ENCODE assay signal across 18 cellular contexts in genomic region chr16:84557504-84557903, GRCh38. TPM values are rescaled to one million over a fixed set of nuclear protein-coding genes. Genes with fewer than 3 reads are reported as not detected.
DNase-seq lines count a peak whose midpoint lies in the region; ATAC-seq and TF ChIP-seq lines count a peak whose summit lies in the region.
"Had no signal": no experiment of that assay in that cellular context is flagged by ENCODE, and none has a peak within 500 bp of the region (broad histone marks: within the 10 kb centered on the region; RNA-seq: fewer than 3 reads in every experiment).

No MANE protein-coding gene starts in this region.

- no peak overlapping the region for H2AK5ac ChIP-seq in H9 (ENCODE audit: insufficient read length, low read length)
- peak overlapping the region; percentile 38 for H2AK5ac ChIP-seq in trophoblast cell (ENCODE audit: low read length)

- H4K12ac ChIP-seq in trophoblast cell (ENCODE audit: low read depth, low read length), result no peak overlapping the region

- no peaks in the 10 kb centered on the region for H3K27me3 Mint-ChIP-seq in H9 (ENCODE audit: low read depth)
- no peaks in the 10 kb centered on the region for H3K27me3 Mint-ChIP-seq in activated T-helper 17 cell treated with anti-CD3 and anti-CD28 coated beads, Interleukin-2, amount 50 U/mL, for 72 hours

- H4K8ac ChIP-seq in H9 (replicated peaks; ENCODE audit: insufficient read length, low read depth, low read length), result no peak overlapping the region
- H4K8ac ChIP-seq in trophoblast cell (ENCODE audit: low read depth, low read length), result peak overlapping the region; percentile 13

- no peaks in the 10 kb centered on the region for H4K20me1 ChIP-seq in H9 (ENCODE audit: control insufficient read depth, insufficient read depth, insufficient read length)

- H3K4ac ChIP-seq in H9 (ENCODE audit: low read depth, low read length) (no peak overlapping the region; the same call in 1 of the 2 replicates), trophoblast cell (ENCODE audit: low read depth, low read length) (no peak overlapping the region)

- peak overlapping the region; percentile 38; the same call in 1 of the 2 replicates for H3K14ac ChIP-seq in H9 (ENCODE audit: insufficient read depth, low read length)
- peak overlapping the region; percentile 19 for H3K14ac ChIP-seq in trophoblast cell (ENCODE audit: low read length)

- H3K9me3 ChIP-seq in H9 (ENCODE audit: control insufficient read depth, low read depth, low read length) (no peaks in the 10 kb centered on the region), trophoblast cell (ENCODE audit: insufficient read depth, low read depth, low read length) (no peaks in the 10 kb centered on the region)

- no peaks in the 10 kb centered on the region; a peak in 1 of 5 replicates for H3K9me3 Mint-ChIP-seq in H9
- H3K9me3 Mint-ChIP-seq in activated T-helper 17 cell treated with anti-CD3 and anti-CD28 coated beads, Interleukin-2, amount 50 U/mL, for 72 hours, result no peaks in the 10 kb centered on the region
- H3K9me3 Mint-ChIP-seq: HFFc6 had no signal

- H3K4me1 Mint-ChIP-seq in H9, result peaks cover 46 to 62% of the 10 kb centered on the region in 2 experiments
- peaks cover 12% of the 10 kb centered on the region for H3K4me1 Mint-ChIP-seq in activated T-helper 17 cell treated with anti-CD3 and anti-CD28 coated beads, Interleukin-2, amount 50 U/mL, for 72 hours

- H2AFZ ChIP-seq in H9 (ENCODE audit: low read length), result no peak overlapping the region
- H2AFZ ChIP-seq in trophoblast cell (ENCODE audit: insufficient read depth, low read length, poor library complexity), result no peak overlapping the region
- H2AFZ ChIP-seq: PC-9 had no signal

- no peak overlapping the region for H3K56ac ChIP-seq in H9 (ENCODE audit: insufficient read length, low read depth, low read length)

- H3K4me3 ChIP-seq in trophoblast cell (ENCODE audit: low read depth, low read length), result no peak overlapping the region
- H3K4me3 ChIP-seq: K562, PC-9 had no signal

- H3K4me1 ChIP-seq in H9 (ENCODE audit: insufficient read depth, low read length) (peaks cover 4% of the 10 kb centered on the region), trophoblast cell (ENCODE audit: control insufficient read depth in 1 of 2, insufficient read depth in 2 of 2, low read length in 2 of 2) (peaks cover 17 to 22% of the 10 kb centered on the region in 2 experiments)

- H3T11ph ChIP-seq in H9 (ENCODE audit: low read length), result no peak overlapping the region

- no peak overlapping the region for H3K4me3 Mint-ChIP-seq in H9
- no peak overlapping the region for H3K4me3 Mint-ChIP-seq in activated T-helper 17 cell treated with anti-CD3 and anti-CD28 coated beads, Interleukin-2, amount 50 U/mL, for 72 hours
- H3K4me3 Mint-ChIP-seq: HFFc6 had no signal

- no peaks in the 10 kb centered on the region for H3K79me1 ChIP-seq in H9 (ENCODE audit: insufficient read depth, low read depth, low read length, poor library complexity, severe bottlenecking)
- H3K79me1 ChIP-seq in trophoblast cell (ENCODE audit: low read length), result peaks cover 12% of the 10 kb centered on the region

- H3K79me2 ChIP-seq in H9 (ENCODE audit: insufficient read depth, low read length), result no peaks in the 10 kb centered on the region
- H3K79me2 ChIP-seq in trophoblast cell (ENCODE audit: control insufficient read depth, insufficient read depth, low read length, poor library complexity), result no peaks in the 10 kb centered on the region

- H2BK5ac ChIP-seq in H9 (ENCODE audit: insufficient read length, low read length) (no peak overlapping the region), trophoblast cell (ENCODE audit: low read depth, low read length, poor library complexity) (peak overlapping the region; percentile 44)

- no peaks in the 10 kb centered on the region for H3K23me2 ChIP-seq in H9 (ENCODE audit: insufficient read length, low read depth, low read length, poor library complexity, severe bottlenecking)

- DNase-seq in DMS 273 (lab: John Stamatoyannopoulos, UW; ENCODE audit: unreplicated experiment), result peak; percentile 65
- no peak for DNase-seq in DMS 273 treated with DMSO at 0.1 percent for 48 hours (lab: John Stamatoyannopoulos, UW)
- DNase-seq in H9, result peak; percentile 55
- no peak for DNase-seq in trophoblast cell
- DNase-seq in mucosa of gallbladder (ENCODE audit: low spot score), result no peak
- no peak for DNase-seq in NCI-H187 (lab: John Stamatoyannopoulos, UW)
- DNase-seq: DMS79; HFFc6; NCI-H1105; NCI-H1930; NCI-H510A treated with DMSO at 0.1 percent for 48 hours; NK-92 treated with Interleukin-12 subunit alpha and Interleukin-12 subunit beta, amount 100 ng/mL, for 24 hours had no signal

- H3K27ac Mint-ChIP-seq in H9, result peak overlapping the region in 2 of 3 experiments; percentile 52 to 79; a peak in 2 of 7 replicates
- H3K27ac Mint-ChIP-seq in activated T-helper 17 cell treated with anti-CD3 and anti-CD28 coated beads, Interleukin-2, amount 50 U/mL, for 72 hours, result peak overlapping the region; percentile 70
- H3K27ac Mint-ChIP-seq: HFFc6 had no signal

- H3K9ac ChIP-seq in H9 (ENCODE audit: extremely low read depth, insufficient read length, low read length) (no peak overlapping the region), trophoblast cell (ENCODE audit: low read length) (no peak overlapping the region)

- ATAC-seq in activated T-helper 17 cell treated with anti-CD3 and anti-CD28 coated beads, Interleukin-2, amount 50 U/mL, for 72 hours (replicated peaks), result no peak
- no peak for ATAC-seq in GM19395 (IDR thresholded peaks at IDR 0.05; ENCODE audit: unreplicated experiment)
- ATAC-seq: K562 had no signal

- no peak overlapping the region for H3K27ac ChIP-seq in H9 (ENCODE audit: insufficient read length, low read depth, low read length)
- peak overlapping the region; percentile 2 for H3K27ac ChIP-seq in trophoblast cell (ENCODE audit: low read depth, low read length)
- H3K27ac ChIP-seq: 22Rv1, C4-2B, PC-9 had no signal

- H4K91ac ChIP-seq in H9 (ENCODE audit: insufficient read length, low read depth, low read length) (no peak overlapping the region), trophoblast cell (ENCODE audit: low read depth, low read length) (peak overlapping the region; percentile 48)

- no peak for TF ChIP-seq CTCF in H9 (conservative IDR thresholded peaks at IDR 0.05)

- no peaks in the 10 kb centered on the region for H3K36me3 Mint-ChIP-seq in H9 (ENCODE audit: insufficient read depth in 1 of 3, low read depth in 3 of 3)
- H3K36me3 Mint-ChIP-seq in activated T-helper 17 cell treated with anti-CD3 and anti-CD28 coated beads, Interleukin-2, amount 50 U/mL, for 72 hours (ENCODE audit: low read depth), result peaks cover 14% of the 10 kb centered on the region

- H2BK12ac ChIP-seq in H9 (ENCODE audit: insufficient read length, low read depth, low read length) (no peak overlapping the region), trophoblast cell (ENCODE audit: low read length) (peak overlapping the region; percentile 52)

- H3K23ac ChIP-seq in H9 (ENCODE audit: insufficient read length, low read depth, low read length) (no peak overlapping the region), trophoblast cell (ENCODE audit: low read length) (no peak overlapping the region)

- H3K4me2 ChIP-seq in H9 (ENCODE audit: insufficient read depth, insufficient read length, low read length) (no peak overlapping the region), trophoblast cell (ENCODE audit: low read length) (no peak overlapping the region)
- H3K4me2 ChIP-seq: PC-9 had no signal

- H3K27me3 ChIP-seq in H9 (ENCODE audit: insufficient read depth, low read length), result no peaks in the 10 kb centered on the region
- H3K27me3 ChIP-seq in trophoblast cell (ENCODE audit: insufficient read depth, low read length), result no peaks in the 10 kb centered on the region

- H3K36me3 ChIP-seq in trophoblast cell (ENCODE audit: control insufficient read depth in 1 of 2, insufficient read depth in 2 of 2, low read length in 2 of 2), result no peaks in the 10 kb centered on the region

- no peak overlapping the region for H2BK15ac ChIP-seq in H9 (ENCODE audit: low read depth, low read length)

- H4K5ac ChIP-seq in H9 (ENCODE audit: insufficient read length, low read depth, low read length), result no peak overlapping the region

- H3K18ac ChIP-seq in H9 (ENCODE audit: insufficient read length, low read depth, low read length), result peak overlapping the region; percentile 2
- peak overlapping the region; percentile 20 for H3K18ac ChIP-seq in trophoblast cell (ENCODE audit: low read length)

- WGBS in H9 (ENCODE audit: extremely low coverage, insufficient read length, low lambda C conversion rate), result no CpG with 5 or more reads among the region's 6 CpGs
- WGBS in trophoblast cell (ENCODE audit: extremely low coverage, insufficient coverage, insufficient read length), result no CpG with 5 or more reads among the region's 6 CpGs

- no peak overlapping the region for H2BK20ac ChIP-seq in H9 (ENCODE audit: low read depth, low read length, poor library complexity, severe bottlenecking)

- H2BK120ac ChIP-seq in H9 (ENCODE audit: low read depth, low read length, poor library complexity, severe bottlenecking) (peak overlapping the region; percentile 92), trophoblast cell (ENCODE audit: insufficient read depth, low read length, poor library complexity) (peak overlapping the region; percentile 62)

RNA-seq across cellular contexts. Expression of gene MEAK7, which starts 53.0 kb away (rescaled TPM):
- total RNA-seq in H9 (2021), result 17.9 and 21.5 TPM in 2 replicates
- 10 to 100 TPM; 18.5 to 28.5 TPM for total RNA-seq in activated T-helper 17 cell treated with anti-CD3 and anti-CD28 coated beads, Interleukin-2, amount 50 U/mL, for 72 hours
- 16.0 and 16.7 TPM in 2 replicates for polyA plus RNA-seq in trophoblast cell (2013)
- total RNA-seq in mucosa of gallbladder, result 22.5 TPM

Comparison
In these comparisons a context has a peak if more than half of its experiments do, and no peak if none do; other contexts are left out.
1. DNase-seq: peak in DMS 273 (single experiment) and H9 (single experiment); none in DMS 273 treated with DMSO at 0.1 percent for 48 hours (single experiment), trophoblast cell (0 of 2), mucosa of gallbladder (single experiment) and NCI-H187 (0 of 2).